In genomic region chr3:139309880-139310279, GRCh38 we compare ENCODE assay signal across 14 cellular contexts. TPM values are rescaled to one million over a fixed set of nuclear protein-coding genes. Genes with fewer than 3 reads are reported as not detected.
DNase-seq lines count a peak whose midpoint lies in the region; ATAC-seq and TF ChIP-seq lines count a peak whose summit lies in the region.
"Had no signal": no experiment of that assay in that cellular context is flagged by ENCODE, and none has a peak within 500 bp of the region (broad histone marks: within the 10 kb centered on the region; RNA-seq: fewer than 3 reads in every experiment).

No MANE protein-coding gene starts in this region.

- no peak overlapping the region for H3K4me3 ChIP-seq in brain microvascular endothelial cell (ENCODE audit: low read depth, low read length)
- no peak overlapping the region for H3K4me3 ChIP-seq in neural progenitor cell
- no peak overlapping the region for H3K4me3 ChIP-seq in BE2C (ENCODE audit: low read depth, low read length)
- H3K4me3 ChIP-seq: BLaER1, coronary artery had no signal

- no peak for ATAC-seq in GM19467 (IDR thresholded peaks at IDR 0.05; ENCODE audit: unreplicated experiment)

- peaks cover 8% of the 10 kb centered on the region for H3K4me1 ChIP-seq in neural progenitor cell
- H3K4me1 ChIP-seq in BE2C = peaks cover 14% of the 10 kb centered on the region

- no peak overlapping the region for H3K9ac ChIP-seq in neural progenitor cell
- H3K9ac ChIP-seq: BLaER1 had no signal

- DNase-seq in Daoy (ENCODE audit: low read depth) (peak; percentile 64), MV-4-11 (lab: John Stamatoyannopoulos, UW) (peak; percentile 51), brain microvascular endothelial cell (no peak), neural progenitor cell (ENCODE audit: low spot score) (no peak), SHP77 (lab: John Stamatoyannopoulos, UW) (no peak), BE2C (no peak)
- DNase-seq in activated CD4-positive, CD25-positive, alpha-beta regulatory T cell (lab: John Stamatoyannopoulos, UW) = no peak
- DNase-seq: activated CD4-positive, CD25-positive, alpha-beta regulatory T cell treated with anti-CD3 and anti-CD28 coated beads, Interleukin-2, amount 50 U/mL, for 72 hours; H7; stimulated activated CD4-positive, alpha-beta T cell treated with anti-CD3 and anti-CD28 coated beads, Interleukin-2, amount 100 ng/mL, for 24 hours had no signal

- H3F3A ChIP-seq in neural progenitor cell (ENCODE audit: low read depth) = no peaks in the 10 kb centered on the region

- peaks cover 5% of the 10 kb centered on the region for H3K9me3 Mint-ChIP-seq in neural progenitor cell
- H3K9me3 Mint-ChIP-seq: mesothelial cell of epicardium had no signal

- peak overlapping the region; percentile 72 for H3K27ac Mint-ChIP-seq in neural progenitor cell

- H3K9me3 ChIP-seq in neural progenitor cell (ENCODE audit: low read depth) (no peaks in the 10 kb centered on the region), BE2C (no peaks in the 10 kb centered on the region; the same call in 1 of the 2 replicates)
- H3K9me3 ChIP-seq: BLaER1 had no signal

- H3K27me3 ChIP-seq in brain microvascular endothelial cell (replicated peaks) (no peaks in the 10 kb centered on the region), neural progenitor cell (no peaks in the 10 kb centered on the region), BE2C (no peaks in the 10 kb centered on the region)
- H3K27me3 ChIP-seq: BLaER1 had no signal

- no peaks in the 10 kb centered on the region for H3K36me3 Mint-ChIP-seq in neural progenitor cell
- H3K36me3 Mint-ChIP-seq: mesothelial cell of epicardium had no signal

- TF ChIP-seq CTCF in brain microvascular endothelial cell (IDR thresholded peaks at IDR 0.05; ENCODE audit: low read depth, low read length, missing control alignments) (no peak), neural progenitor cell (IDR thresholded peaks at IDR 0.05) (no peak), BE2C (IDR thresholded peaks at IDR 0.05; ENCODE audit: low read depth, low read length) (no peak)

- in situ Hi-C loops in brain microvascular endothelial cell (cut with HindIII; ENCODE audit: low pct_ligation_motif_present, low sequenced_read_pairs) = loop anchor here (10.0 to 25.0 kb wide), 2 partner anchors 195 to 373 kb away; partner anchors contain the start of genes FOXL2 and FOXL2NB

- no peak overlapping the region for H2AFZ ChIP-seq in neural progenitor cell (replicated peaks)

- H3K4me3 Mint-ChIP-seq in neural progenitor cell = no peak overlapping the region
- H3K4me3 Mint-ChIP-seq: mesothelial cell of epicardium had no signal

- no peaks in the 10 kb centered on the region for H4K20me1 ChIP-seq in neural progenitor cell (ENCODE audit: low read depth)
- H4K20me1 ChIP-seq: BLaER1 had no signal

- no peaks in the 10 kb centered on the region for H3K79me2 ChIP-seq in neural progenitor cell (ENCODE audit: low read depth)

- H3K36me3 ChIP-seq in brain microvascular endothelial cell (replicated peaks) = no peaks in the 10 kb centered on the region
- H3K36me3 ChIP-seq in neural progenitor cell = no peaks in the 10 kb centered on the region
- H3K36me3 ChIP-seq in BE2C = no peaks in the 10 kb centered on the region
- H3K36me3 ChIP-seq: BLaER1 had no signal

- peaks cover 72% of the 10 kb centered on the region for H3K4me1 Mint-ChIP-seq in neural progenitor cell

- peaks cover 11% of the 10 kb centered on the region for H3K27me3 Mint-ChIP-seq in neural progenitor cell (ENCODE audit: insufficient read depth, low read depth)

- no peak overlapping the region for H3K4me2 ChIP-seq in neural progenitor cell
- H3K4me2 ChIP-seq: BLaER1 had no signal

- peak overlapping the region; percentile 57 for H3K27ac ChIP-seq in brain microvascular endothelial cell
- H3K27ac ChIP-seq in neural progenitor cell = no peak overlapping the region
- H3K27ac ChIP-seq: BLaER1, coronary artery had no signal

RNA-seq across cellular contexts. Expression of gene MRPS22, which starts 33.9 kb away (rescaled TPM):
- total RNA-seq in Daoy (2014; rRNA removed; shearing (Covaris generic)) = 163 and 204 TPM in 2 replicates
- total RNA-seq in neural progenitor cell (ENCODE audit: low replicate concordance) = 54.3 and 85.8 TPM in 2 replicates
- polyA plus RNA-seq in BE2C (2012; ENCODE audit: insufficient read depth, insufficient read length, low read depth) = 41.1 TPM

Comparison
In these comparisons a context has a peak if more than half of its experiments do, and no peak if none do; other contexts are left out.
1. DNase-seq: peak in Daoy (single experiment) and MV-4-11 (single experiment); none in brain microvascular endothelial cell (single experiment), neural progenitor cell (single experiment), SHP77 (0 of 2), BE2C (single experiment) and activated CD4-positive, CD25-positive, alpha-beta regulatory T cell (0 of 4).